ENCODE assay signal across 24 cellular contexts in the genomic region with DNA sequence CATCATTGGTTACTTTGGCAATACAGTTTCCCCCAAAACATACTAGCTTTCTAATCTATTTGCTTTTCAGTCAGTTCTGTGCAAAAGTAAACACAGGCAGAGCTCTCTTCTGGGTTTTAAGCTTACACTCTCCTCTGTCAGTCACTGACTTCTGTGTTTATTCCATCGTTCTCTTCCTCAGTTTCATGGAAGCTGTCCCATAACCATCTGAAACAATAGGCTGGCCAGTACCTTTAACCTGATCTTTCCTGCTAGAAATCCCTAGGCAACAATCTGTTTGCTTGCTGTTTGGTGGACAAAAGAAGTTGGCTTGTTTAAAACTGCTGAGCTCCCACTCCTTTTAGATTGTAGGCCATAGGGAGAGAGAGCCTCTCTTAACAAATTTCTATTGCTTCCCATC.
"Had no signal": no experiment of that assay in that cellular context is flagged by ENCODE, and none has a peak within 500 bp of the region (broad histone marks: within the 10 kb centered on the region; RNA-seq: fewer than 3 reads in every experiment).

No MANE protein-coding gene starts in this region.

- H3K27ac ChIP-seq: dorsolateral prefrontal cortex, heart left ventricle, pancreas, psoas muscle, stomach, thyroid gland had no signal

- H3K27ac Mint-ChIP-seq: activated CD4-positive, alpha-beta T cell treated with anti-CD3 and anti-CD28 coated beads for 36 hours; activated CD8-positive, alpha-beta memory T cell treated with anti-CD3 and anti-CD28 coated beads, Interleukin-2, amount 10 ng/mL, durations not matched to agents 7 days and 5 days; activated CD8-positive, alpha-beta T cell treated with anti-CD3 and anti-CD28 coated beads, Interleukin-2, amount 10 ng/mL, durations not matched to agents 7 days and 5 days; activated naive CD8-positive, alpha-beta T cell; effector memory CD8-positive, alpha-beta T cell; mesothelial cell of epicardium; naive B cell; stimulated activated naive B cell treated with anti-CD40 and anti-IgM and Interleukin-4, amounts not matched to agents 10 μg/mL and 1 μg/mL and 100 μg/mL, for 72 hours had no signal

- H3K27me3 Mint-ChIP-seq: activated CD8-positive, alpha-beta memory T cell treated with anti-CD3 and anti-CD28 coated beads, Interleukin-2, amount 10 ng/mL, durations not matched to agents 7 days and 5 days; central memory CD8-positive, alpha-beta T cell; effector memory CD8-positive, alpha-beta T cell; naive B cell; stimulated activated naive B cell treated with anti-CD40 and anti-IgM and Interleukin-4, amounts not matched to agents 10 μg/mL and 1 μg/mL and 100 μg/mL, for 72 hours had no signal

- DNase-seq: activated CD4-positive, alpha-beta T cell treated with anti-CD3 and anti-CD28 coated beads for 36 hours; activated CD4-positive, CD25-positive, alpha-beta regulatory T cell; activated CD8-positive, alpha-beta memory T cell treated with anti-CD3 and anti-CD28 coated beads, Interleukin-2, amount 10 ng/mL, durations not matched to agents 7 days and 5 days; activated CD8-positive, alpha-beta T cell treated with anti-CD3 and anti-CD28 coated beads, Interleukin-2, amount 10 ng/mL, durations not matched to agents 7 days and 5 days; activated effector memory CD4-positive, alpha-beta T cell treated with Interleukin-2 at 50 U/mL for 16 hours; activated naive CD4-positive, alpha-beta T cell treated with Interleukin-2 at 50 U/mL for 16 hours; activated T-cell treated with anti-CD3 and anti-CD28 coated beads, Interleukin-2, amount 50 U/mL, for 48 hours; anterior cingulate cortex; dorsolateral prefrontal cortex; effector memory CD8-positive, alpha-beta T cell; foreskin fibroblast; heart left ventricle; naive B cell; nucleus accumbens; pancreas; psoas muscle; stimulated activated CD4-positive, alpha-beta T cell treated with anti-CD3 and anti-CD28 coated beads, Interleukin-1b, Interleukin-23, amount 100 ng/mL, for 48 hours; stimulated activated naive B cell treated with anti-CD40 and anti-IgM and Interleukin-4, amounts not matched to agents 10 μg/mL and 1 μg/mL and 100 μg/mL, for 72 hours; stomach; thyroid gland had no signal

- H3K36me3 ChIP-seq: heart left ventricle, pancreas, stomach, thyroid gland had no signal

- H3K4me1 Mint-ChIP-seq: activated CD4-positive, alpha-beta T cell treated with anti-CD3 and anti-CD28 coated beads for 36 hours; activated CD8-positive, alpha-beta memory T cell treated with anti-CD3 and anti-CD28 coated beads, Interleukin-2, amount 10 ng/mL, durations not matched to agents 7 days and 5 days; central memory CD8-positive, alpha-beta T cell; mesothelial cell of epicardium; naive B cell; stimulated activated naive B cell treated with anti-CD40 and anti-IgM and Interleukin-4, amounts not matched to agents 10 μg/mL and 1 μg/mL and 100 μg/mL, for 72 hours had no signal

- H3K4me3 ChIP-seq: dorsolateral prefrontal cortex, heart left ventricle, pancreas, psoas muscle, smooth muscle cell, stomach, thyroid gland had no signal

- H3K4me1 ChIP-seq: heart left ventricle, pancreas, psoas muscle, stomach, thyroid gland had no signal

- H3K4me3 Mint-ChIP-seq: activated CD4-positive, alpha-beta T cell treated with anti-CD3 and anti-CD28 coated beads for 36 hours; activated CD8-positive, alpha-beta memory T cell treated with anti-CD3 and anti-CD28 coated beads, Interleukin-2, amount 10 ng/mL, durations not matched to agents 7 days and 5 days; activated CD8-positive, alpha-beta T cell treated with anti-CD3 and anti-CD28 coated beads, Interleukin-2, amount 10 ng/mL, durations not matched to agents 7 days and 5 days; activated naive CD8-positive, alpha-beta T cell; central memory CD8-positive, alpha-beta T cell; effector memory CD8-positive, alpha-beta T cell; mesothelial cell of epicardium; naive B cell; stimulated activated naive B cell treated with anti-CD40 and anti-IgM and Interleukin-4, amounts not matched to agents 10 μg/mL and 1 μg/mL and 100 μg/mL, for 72 hours had no signal

- H3K27me3 ChIP-seq: pancreas, stomach, thyroid gland had no signal

- H3K36me3 Mint-ChIP-seq: activated CD8-positive, alpha-beta memory T cell treated with anti-CD3 and anti-CD28 coated beads, Interleukin-2, amount 10 ng/mL, durations not matched to agents 7 days and 5 days; activated naive CD8-positive, alpha-beta T cell; mesothelial cell of epicardium; naive B cell; stimulated activated naive B cell treated with anti-CD40 and anti-IgM and Interleukin-4, amounts not matched to agents 10 μg/mL and 1 μg/mL and 100 μg/mL, for 72 hours had no signal

- H3K9me3 ChIP-seq: pancreas, psoas muscle, thyroid gland had no signal
